In the genomic region with DNA sequence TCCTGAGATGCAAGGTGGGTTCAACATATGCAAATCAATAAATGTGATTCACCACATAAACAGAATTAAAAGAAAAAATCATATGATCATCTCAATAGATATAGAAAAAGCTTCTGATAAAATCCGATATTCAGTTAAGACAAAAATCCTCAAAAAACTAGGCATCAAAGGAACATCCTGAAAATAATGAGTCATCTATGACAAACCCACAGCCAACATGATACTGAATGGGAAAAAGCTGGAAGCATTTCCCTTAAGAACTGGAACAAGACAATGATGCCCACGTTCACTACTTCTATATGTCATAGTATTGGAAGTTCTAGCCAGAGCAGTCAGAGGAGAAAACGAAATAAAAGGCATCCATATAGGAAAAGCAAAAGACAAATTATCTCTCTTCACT, we compare ENCODE assay signal across 30 cellular contexts.
"Had no signal": no experiment of that assay in that cellular context is flagged by ENCODE, and none has a peak within 500 bp of the region (broad histone marks: within the 10 kb centered on the region; RNA-seq: fewer than 3 reads in every experiment).

No MANE protein-coding gene starts in this region.

- ATAC-seq: gastroesophageal sphincter; naive thymus-derived CD4-positive, alpha-beta T cell; pancreas; stimulated activated effector memory CD8-positive, alpha-beta T cell treated with anti-CD3 and anti-CD28 coated beads, Interleukin-12 subunit alpha, Interleukin-12 subunit beta, amount 100 ng/mL, for 72 hours; upper lobe of right lung had no signal

- H3K4me1 Mint-ChIP-seq: memory B cell; naive thymus-derived CD4-positive, alpha-beta T cell; stimulated activated effector memory CD8-positive, alpha-beta T cell treated with anti-CD3 and anti-CD28 coated beads, Interleukin-12 subunit alpha, Interleukin-12 subunit beta, amount 100 ng/mL, for 72 hours had no signal

- DNase-seq: activated CD4-positive, alpha-beta T cell treated with anti-CD3 and anti-CD28 coated beads for 4 hours; activated CD4-positive, alpha-beta T cell treated with anti-CD3 and anti-CD28 coated beads, Interleukin-2, amount 50 U/mL, for 4 hours; activated CD8-positive, alpha-beta memory T cell treated with anti-CD3 and anti-CD28 coated beads for 24 hours; activated effector memory CD4-positive, alpha-beta T cell treated with Interleukin-2 at 50 U/mL for 16 hours; activated naive CD4-positive, alpha-beta T cell treated with Interleukin-2 at 50 U/mL for 16 hours; anterior cingulate cortex; dermis blood vessel endothelial cell; effector CD4-positive, alpha-beta T cell; hippocampal formation; kidney; midbrain; naive thymus-derived CD4-positive, alpha-beta T cell; nucleus accumbens; pancreas; retina; sigmoid colon; small intestine; stimulated activated CD4-positive, alpha-beta T cell treated with anti-CD3 and anti-CD28 coated beads, Interleukin-4, amount 100 ng/mL, for 24 hours; thyroid gland; upper lobe of right lung had no signal

- H3K27ac Mint-ChIP-seq: activated naive CD8-positive, alpha-beta T cell; memory B cell; naive thymus-derived CD4-positive, alpha-beta T cell; stimulated activated effector memory CD8-positive, alpha-beta T cell treated with anti-CD3 and anti-CD28 coated beads, Interleukin-12 subunit alpha, Interleukin-12 subunit beta, amount 100 ng/mL, for 72 hours; stimulated activated naive CD8-positive, alpha-beta T cell treated with anti-CD3 and anti-CD28 coated beads, Interleukin-15, Interleukin-2, amounts not matched to agents 100 ng/mL and 50 ng/mL, for 24 hours; T-helper 2 cell treated with Interferon-gamma antibody and Interleukin-4, amounts not matched to agents 5 μg/mL and 100 μg/mL, for 36 hours had no signal

- H3K4me3 Mint-ChIP-seq: activated naive CD8-positive, alpha-beta T cell; memory B cell; naive thymus-derived CD4-positive, alpha-beta T cell; stimulated activated effector memory CD8-positive, alpha-beta T cell treated with anti-CD3 and anti-CD28 coated beads, Interleukin-12 subunit alpha, Interleukin-12 subunit beta, amount 100 ng/mL, for 72 hours; stimulated activated naive CD8-positive, alpha-beta T cell treated with anti-CD3 and anti-CD28 coated beads, Interleukin-15, Interleukin-2, amounts not matched to agents 100 ng/mL and 50 ng/mL, for 24 hours; T-helper 2 cell treated with Interferon-gamma antibody and Interleukin-4, amounts not matched to agents 5 μg/mL and 100 μg/mL, for 36 hours had no signal

- FAIRE-seq: colon, kidney, pancreas, small intestine had no signal

- H3K4me1 ChIP-seq: gastroesophageal sphincter, pancreas, prostate gland, sigmoid colon, thyroid gland, upper lobe of right lung had no signal

- H3K27ac ChIP-seq: epithelial cell of prostate, gastroesophageal sphincter, pancreas, prostate gland, sigmoid colon, thyroid gland, upper lobe of right lung, VCaP had no signal

- H3K27me3 ChIP-seq: gastroesophageal sphincter, pancreas, sigmoid colon, thyroid gland, upper lobe of right lung had no signal

- H3K36me3 Mint-ChIP-seq: activated naive CD8-positive, alpha-beta T cell; memory B cell; stimulated activated effector memory CD8-positive, alpha-beta T cell treated with anti-CD3 and anti-CD28 coated beads, Interleukin-12 subunit alpha, Interleukin-12 subunit beta, amount 100 ng/mL, for 72 hours had no signal

- H3K36me3 ChIP-seq: gastroesophageal sphincter, pancreas, prostate gland, sigmoid colon, thyroid gland, upper lobe of right lung had no signal

- H3K9me3 ChIP-seq: pancreas, prostate gland, sigmoid colon, thyroid gland, upper lobe of right lung had no signal

- H3K4me3 ChIP-seq: gastroesophageal sphincter, pancreas, prostate gland, sigmoid colon, thyroid gland, upper lobe of right lung had no signal
